In the genomic region with DNA sequence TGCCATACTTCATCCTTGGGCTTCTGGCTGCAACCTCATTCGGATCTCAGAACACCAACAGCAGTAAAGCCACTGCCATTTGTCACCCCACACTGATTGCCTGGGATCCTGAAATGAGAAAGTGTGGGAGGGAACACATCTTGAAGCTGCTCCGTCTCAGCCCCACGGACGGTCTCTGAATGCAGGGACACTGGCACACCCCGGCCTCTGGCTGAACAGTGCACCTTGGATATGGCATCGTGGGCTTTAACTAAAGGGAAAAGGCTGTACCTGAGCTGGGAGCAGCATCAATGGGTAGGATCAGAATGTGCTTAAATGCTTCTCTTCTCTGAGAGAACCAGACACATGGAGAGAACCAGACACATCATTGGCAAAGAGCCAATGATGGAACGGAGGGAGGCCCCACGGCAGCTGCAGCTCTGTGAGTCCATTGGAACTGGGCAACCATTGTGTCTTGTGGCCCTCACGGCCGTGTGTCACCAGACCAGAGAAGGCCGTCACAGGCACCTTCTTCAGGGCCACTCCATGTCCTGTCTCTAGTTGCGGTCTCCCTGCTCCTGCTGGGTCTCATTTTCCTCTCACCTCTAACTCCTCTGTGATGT, we compare ENCODE assay signal across 17 cellular contexts.
"Had no signal": no experiment of that assay in that cellular context is flagged by ENCODE, and none has a peak within 500 bp of the region (broad histone marks: within the 10 kb centered on the region; RNA-seq: fewer than 3 reads in every experiment).

No MANE protein-coding gene starts in this region.

- H3K4me1 ChIP-seq: lower lobe of right lung, parathyroid adenoma, tibial nerve, vagina had no signal

- H3K9me3 ChIP-seq: gastrocnemius medialis, lower lobe of right lung, tibial nerve, vagina had no signal

- H3K27me3 ChIP-seq: gastrocnemius medialis, tibial nerve, vagina had no signal

- ATAC-seq: activated CD8-positive, alpha-beta T cell treated with anti-CD3 and anti-CD28 coated beads, Interleukin-2, amount 10 ng/mL, durations not matched to agents 7 days and 5 days; activated naive CD8-positive, alpha-beta T cell treated with anti-CD3 and anti-CD28 coated beads, Interleukin-2, amount 50 U/mL, for 24 hours; effector memory CD8-positive, alpha-beta T cell; gastrocnemius medialis; lower lobe of right lung; stimulated activated effector memory CD8-positive, alpha-beta T cell treated with anti-CD3 and anti-CD28 coated beads, Interleukin-12 subunit alpha, Interleukin-12 subunit beta, amount 100 ng/mL, for 72 hours; WTC11 had no signal

- DNase-seq: activated CD4-positive, alpha-beta T cell treated with anti-CD3 and anti-CD28 coated beads for 48 hours; activated CD8-positive, alpha-beta memory T cell treated with anti-CD3 and anti-CD28 coated beads, Interleukin-2, amount 50 U/mL, for 48 hours; activated CD8-positive, alpha-beta T cell treated with anti-CD3 and anti-CD28 coated beads, Interleukin-2, amount 10 ng/mL, durations not matched to agents 7 days and 5 days; activated naive CD4-positive, alpha-beta T cell treated with Interleukin-2 at 50 U/mL for 16 hours; activated naive CD8-positive, alpha-beta T cell treated with anti-CD3 and anti-CD28 coated beads, Interleukin-2, amount 50 U/mL, for 24 hours; effector memory CD8-positive, alpha-beta T cell; gastrocnemius medialis; kidney glomerular epithelial cell; lower lobe of right lung; midbrain had no signal

- H3K27ac ChIP-seq: epithelial cell of prostate, gastrocnemius medialis, lower lobe of right lung, parathyroid adenoma, tibial nerve, vagina had no signal

- H3K36me3 ChIP-seq: gastrocnemius medialis, lower lobe of right lung, tibial nerve, vagina had no signal

- H3K4me3 ChIP-seq: gastrocnemius medialis, lower lobe of right lung, smooth muscle cell, tibial nerve, vagina had no signal
